In the genomic region with DNA sequence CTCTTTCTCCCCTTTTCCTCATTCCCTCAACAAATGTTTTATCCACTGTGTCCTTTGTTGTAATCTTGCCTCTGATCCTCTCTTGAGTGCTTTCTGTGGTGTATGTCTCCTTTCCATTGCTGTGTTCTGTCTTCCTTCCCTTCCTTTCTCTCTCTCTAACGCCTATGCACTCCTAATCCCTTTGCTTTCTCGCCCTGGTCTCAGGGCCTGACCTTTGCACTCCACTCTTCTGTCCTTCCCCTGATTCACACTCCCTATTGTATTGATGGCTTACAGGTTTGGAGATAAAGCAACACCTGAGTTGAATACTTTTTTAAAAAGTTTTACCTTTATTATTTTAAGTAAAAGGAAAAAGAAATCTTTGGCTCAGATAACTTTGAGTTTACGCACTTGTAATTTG, we compare ENCODE assay signal across 17 cellular contexts. TPM values are rescaled to one million over a fixed set of nuclear protein-coding genes. Genes with fewer than 3 reads are reported as not detected.
DNase-seq lines count a peak whose midpoint lies in the region; ATAC-seq, FAIRE-seq and TF ChIP-seq lines count a peak whose summit lies in the region.
"Had no signal": no experiment of that assay in that cellular context is flagged by ENCODE, and none has a peak within 500 bp of the region (broad histone marks: within the 10 kb centered on the region; RNA-seq: fewer than 3 reads in every experiment).

No MANE protein-coding gene starts in this region.

- ATAC-seq in HepG2, result no peak
- no peak for ATAC-seq in right lobe of liver
- ATAC-seq in HG03439 (IDR thresholded peaks at IDR 0.05; ENCODE audit: unreplicated experiment), result no peak
- ATAC-seq in activated CD4-positive, CD25-positive, alpha-beta regulatory T cell treated with anti-CD3 and anti-CD28 coated beads, Interleukin-2, amount 50 U/mL, for 24 hours, result no peak
- ATAC-seq: A549 had no signal

- no peak overlapping the region for H3K56ac ChIP-seq in mesendoderm (ENCODE audit: low read length)

- TF ChIP-seq CTCF in HepG2 (CRISPR knock-in tag; IDR thresholded peaks at IDR 0.05) (no peak), right lobe of liver (IDR thresholded peaks at IDR 0.05) (no peak), progenitor cell of endocrine pancreas (IDR thresholded peaks at IDR 0.05; ENCODE audit: unreplicated experiment) (no peak)

- H3K36me3 ChIP-seq in HepG2 (replicated peaks in 1 of 2; ENCODE audit: control insufficient read depth in 1 of 2, insufficient read depth in 2 of 2, low read length in 2 of 2), result no peaks in the 10 kb centered on the region
- no peaks in the 10 kb centered on the region for H3K36me3 ChIP-seq in right lobe of liver
- H3K36me3 ChIP-seq in mesendoderm (ENCODE audit: control insufficient read depth, insufficient read depth, low read length), result no peaks in the 10 kb centered on the region
- H3K36me3 ChIP-seq: BLaER1, HAP-1 had no signal

- no peak overlapping the region for H2BK5ac ChIP-seq in mesendoderm (ENCODE audit: low read length)

- TF ChIP-seq EP300 in HepG2 (IDR thresholded peaks at IDR 0.05; ENCODE audit: low read depth in 2 of 2, low read length in 2 of 2), result no peak
- TF ChIP-seq EP300 in HepG2 (CRISPR knock-in tag; IDR thresholded peaks at IDR 0.05; ENCODE audit: borderline replicate concordance), result no peak

- H4K5ac ChIP-seq in mesendoderm (ENCODE audit: low read length), result no peak overlapping the region

- H3K27ac ChIP-seq in HepG2 (ENCODE audit: extremely low read length, insufficient read depth, low read length), result no peak overlapping the region
- no peak overlapping the region for H3K27ac ChIP-seq in right lobe of liver
- no peak overlapping the region for H3K27ac ChIP-seq in mesendoderm (ENCODE audit: low read depth, low read length)
- H3K27ac ChIP-seq: 22Rv1, A549, BLaER1, GM23248 had no signal

- TF ChIP-seq POLR2A in HepG2 (IDR thresholded peaks at IDR 0.05; ENCODE audit: insufficient read depth in 1 of 2, low read depth in 2 of 2, low read length in 2 of 2) (no peak), right lobe of liver (IDR thresholded peaks at IDR 0.05) (no peak)

- peaks cover 29% of the 10 kb centered on the region for H3K4me1 Mint-ChIP-seq in progenitor cell of endocrine pancreas (ENCODE audit: low read depth)

- 32% methylated on average over 3 of the region's 3 CpGs for WGBS in HepG2 (ENCODE audit: low lambda C conversion rate)
- 60% methylated on average over 3 of the region's 3 CpGs for WGBS in right lobe of liver (ENCODE audit: insufficient coverage, low coverage, low lambda C conversion rate, missing lambda C conversion rate)
- WGBS in mesendoderm (ENCODE audit: extremely low coverage, insufficient coverage, low lambda C conversion rate), result no CpG with 5 or more reads among the region's 3 CpGs

- no peak overlapping the region for H2AFZ ChIP-seq in HepG2 (ENCODE audit: low read length)
- H2AFZ ChIP-seq: GM23248 had no signal

- H3K23ac ChIP-seq in mesendoderm (ENCODE audit: low read length), result no peak overlapping the region

- CTCF ChIA-PET in HepG2 (lab: Yijun Ruan, JAX; ENCODE audit: low intra/inter-chr PET ratio, low total read pairs), result no interaction called here

- H3K36me3 Mint-ChIP-seq in progenitor cell of endocrine pancreas (ENCODE audit: insufficient read depth), result no peaks in the 10 kb centered on the region
- H3K36me3 Mint-ChIP-seq: CD14-positive monocyte; CD4-positive, alpha-beta memory T cell had no signal

- H3K79me1 ChIP-seq in mesendoderm (ENCODE audit: low read length), result no peaks in the 10 kb centered on the region

- no peak overlapping the region for H4K8ac ChIP-seq in mesendoderm (ENCODE audit: low read depth, low read length)

- DNase-seq in HepG2 (ENCODE audit: low spot score), result no peak
- DNase-seq in right lobe of liver, result no peak
- DNase-seq in mesendoderm, result peak; percentile 43
- no peak for DNase-seq in progenitor cell of endocrine pancreas (ENCODE audit: low spot score, unreplicated experiment)
- DNase-seq in NCI-H146 (lab: John Stamatoyannopoulos, UW), result no peak
- DNase-seq: CD4-positive, alpha-beta memory T cell; DMS153; DMS79 treated with DMSO at 0.1 percent for 48 hours; GM23248 had no signal

- POLR2A ChIA-PET in HepG2 (lab: Yijun Ruan, JAX), result no interaction called here

- H3K18ac ChIP-seq in mesendoderm (ENCODE audit: low read length), result no peak overlapping the region

- H2BK15ac ChIP-seq in mesendoderm (replicated peaks; ENCODE audit: low read depth), result no peak overlapping the region

- H3K4me1 ChIP-seq in HepG2 (ENCODE audit: insufficient read depth, low read length), result peaks cover 17% of the 10 kb centered on the region
- H3K4me1 ChIP-seq in right lobe of liver, result no peaks in the 10 kb centered on the region
- peaks cover 8% of the 10 kb centered on the region for H3K4me1 ChIP-seq in mesendoderm (ENCODE audit: control insufficient read depth, low read depth, low read length)
- H3K4me1 ChIP-seq: A549 had no signal

- H3K27me3 ChIP-seq in HepG2 (ENCODE audit: control insufficient read depth in 1 of 2, insufficient read depth in 2 of 2, low read length in 2 of 2), result no peaks in the 10 kb centered on the region; a peak in 1 of 5 replicates
- no peaks in the 10 kb centered on the region for H3K27me3 ChIP-seq in right lobe of liver
- no peaks in the 10 kb centered on the region for H3K27me3 ChIP-seq in mesendoderm (ENCODE audit: insufficient read depth, low read length, poor library complexity)
- H3K27me3 ChIP-seq: BLaER1 had no signal

- no peaks in the 10 kb centered on the region for H3K79me2 ChIP-seq in HepG2 (ENCODE audit: insufficient read depth, low read length)
- no peaks in the 10 kb centered on the region for H3K79me2 ChIP-seq in mesendoderm (ENCODE audit: control insufficient read depth, insufficient read depth, low read length)

- FAIRE-seq in HepG2 (lab: Jason Lieb, UNC), result no peak
- FAIRE-seq: A549, GM19239 had no signal

- H3K4me3 Mint-ChIP-seq in progenitor cell of endocrine pancreas (ENCODE audit: low read depth), result no peak overlapping the region
- H3K4me3 Mint-ChIP-seq: CD14-positive monocyte; CD4-positive, alpha-beta memory T cell had no signal

- H4K20me1 ChIP-seq in HepG2 (ENCODE audit: insufficient read depth, low read length), result no peaks in the 10 kb centered on the region
- H4K20me1 ChIP-seq: BLaER1 had no signal

- no TSS peak for BruUV-seq in HepG2 (replicated peaks; lab: Mats Ljungman, UMichigan)

- H3K4ac ChIP-seq in mesendoderm (ENCODE audit: low read depth, low read length), result no peak overlapping the region

- in situ Hi-C loops in HepG2 (cut with HindIII; ENCODE audit: extremely low pct_ligation_motif_present, low pct_unique_long_range_greater_than_20kb), result loop anchor here (10.0 kb wide), 2 partner anchors 257 to 497 kb away; no protein-coding TSS in a partner anchor

- no peak overlapping the region for H2BK120ac ChIP-seq in mesendoderm (ENCODE audit: low read depth, low read length)

- no peaks in the 10 kb centered on the region for H3K9me3 Mint-ChIP-seq in progenitor cell of endocrine pancreas (ENCODE audit: low read depth)
- H3K9me3 Mint-ChIP-seq: CD14-positive monocyte; CD4-positive, alpha-beta memory T cell had no signal

- H3K4me3 ChIP-seq in HepG2 (replicated peaks in 1 of 3; ENCODE audit: insufficient read depth in 1 of 3, low read depth in 2 of 3, low read length in 3 of 3), result no peak overlapping the region
- no peak overlapping the region for H3K4me3 ChIP-seq in right lobe of liver
- no peak overlapping the region for H3K4me3 ChIP-seq in mesendoderm (ENCODE audit: low read length)
- H3K4me3 ChIP-seq: A549, BLaER1, GM23248, HAP-1 had no signal

- TF ChIP-seq RAD21 in HepG2 (CRISPR knock-in tag; IDR thresholded peaks at IDR 0.05), result no peak

- H2AK5ac ChIP-seq in mesendoderm (ENCODE audit: low read length), result no peak overlapping the region

- peak overlapping the region; percentile 1 for H3K27ac Mint-ChIP-seq in progenitor cell of endocrine pancreas
- H3K27ac Mint-ChIP-seq: CD14-positive monocyte; CD4-positive, alpha-beta memory T cell had no signal

- H3K4me2 ChIP-seq in HepG2 (ENCODE audit: low read depth, low read length) (no peak overlapping the region), mesendoderm (ENCODE audit: low read length) (no peak overlapping the region)
- H3K4me2 ChIP-seq: A549 had no signal

- H3K9me3 ChIP-seq in HepG2 (ENCODE audit: low read length) (no peaks in the 10 kb centered on the region), right lobe of liver (no peaks in the 10 kb centered on the region)
- H3K9me3 ChIP-seq: A549, BLaER1, HAP-1 had no signal

- intact Hi-C loops in HepG2 (cut with micrococcal nuclease; ENCODE audit: unreplicated experiment), result no loop called here
- intact Hi-C loops in right lobe of liver (cut with DNase I), result no loop called here

- H3K27me3 Mint-ChIP-seq in progenitor cell of endocrine pancreas, result no peaks in the 10 kb centered on the region

- H3K9ac ChIP-seq in HepG2 (ENCODE audit: insufficient read depth, low read depth, low read length) (no peak overlapping the region), mesendoderm (ENCODE audit: low read length) (no peak overlapping the region)
- H3K9ac ChIP-seq: GM23248 had no signal

RNA-seq across cellular contexts. Expression of a gene that starts 15.6 kb away (rescaled TPM):
- total RNA-seq in HepG2 (2016; rRNA removed; fragmentation: Illumina TruSeq; extraction: Trizol), result 65.2 and 109 TPM in 2 replicates
- 13.9 and 14.2 TPM in 2 replicates for total RNA-seq in HepG2 (2016; cell fraction: cytosol; rRNA removed; fragmentation: Illumina TruSeq; extraction: Trizol; ENCODE audit: low read depth)
- 67.4 and 119 TPM in 2 replicates for total RNA-seq in HepG2 (2016; cell fraction: insoluble cytoplasmic fraction; rRNA removed; fragmentation: Illumina TruSeq; extraction: Trizol)
- total RNA-seq in HepG2 (2016; cell fraction: membrane; rRNA removed; fragmentation: Illumina TruSeq; extraction: Trizol), result 53.8 and 61.3 TPM in 2 replicates
- 32.5 and 36.2 TPM in 2 replicates for total RNA-seq in HepG2 (2016; cell fraction: nucleus; rRNA removed; fragmentation: Illumina TruSeq; extraction: Trizol)
- 32.1 and 43.8 TPM in 2 replicates for polyA plus RNA-seq in HepG2 (2011; rRNA removed)
- polyA plus RNA-seq in HepG2 (2011; cell fraction: cytosol; rRNA removed), result 13.6 and 25.8 TPM in 2 replicates
- 3.8 and 9.0 TPM in 2 replicates for polyA plus RNA-seq in HepG2 (2011; cell fraction: nucleus; rRNA removed)
- polyA plus RNA-seq in HepG2 (2012), result 53.3 and 65.3 TPM in 2 replicates
- polyA plus RNA-seq in HepG2 (2016; cell fraction: cytosol; fragmentation: Illumina TruSeq; extraction: Trizol; ENCODE audit: low read depth), result 18.3 and 24.5 TPM in 2 replicates
- polyA plus RNA-seq in HepG2 (2016; cell fraction: insoluble cytoplasmic fraction; fragmentation: Illumina TruSeq; extraction: Trizol; ENCODE audit: low read depth), result 171 and 196 TPM in 2 replicates
- polyA plus RNA-seq in HepG2 (2016; cell fraction: membrane; fragmentation: Illumina TruSeq; extraction: Trizol; ENCODE audit: low read depth), result 64.7 and 72.0 TPM in 2 replicates
- 63.8 and 74.4 TPM in 2 replicates for polyA plus RNA-seq in HepG2 (2016; cell fraction: nucleus; fragmentation: Illumina TruSeq; extraction: Trizol; ENCODE audit: insufficient read depth, low read depth)
- polyA minus RNA-seq in HepG2 (2011; rRNA and poly(A)+ RNA removed; ENCODE audit: low replicate concordance), result 0.51 and 9.0 TPM in 2 replicates
- polyA minus RNA-seq in HepG2 (2011; cell fraction: cytosol; rRNA and poly(A)+ RNA removed), result 24.9 and 26.9 TPM in 2 replicates
- 28.3 and 30.2 TPM in 2 replicates for polyA minus RNA-seq in HepG2 (2011; cell fraction: nucleus; rRNA and poly(A)+ RNA removed)
- total RNA-seq in right lobe of liver, result 10 to 100 TPM; 23.1 to 39.3 (median 29.3) TPM
- polyA plus RNA-seq in mesendoderm (2013, experiment 1 of 2), result 31.3 TPM
- 31.6 TPM for polyA plus RNA-seq in mesendoderm (2013, experiment 2 of 2)
- total RNA-seq in progenitor cell of endocrine pancreas, result 95.6 and 97.2 TPM in 2 replicates
